In genomic region chr6:73523434-73524123, GRCh38 we compare ENCODE assay signal across 1 cellular context.
TF ChIP-seq lines count a peak whose summit lies in the region.

No MANE protein-coding gene starts in this region.

TF ChIP-seq in HEK293, 187 proteins besides CTCF, POLR2A, EP300 and RAD21 (continued from another document):
- peak; percentile 41; the same call in 1 of the 2 replicates for TF ChIP-seq PRDM10 (tag by site-specific recombination; IDR thresholded peaks at IDR 0.05)
- no peak for TF ChIP-seq ZNF354C (tag by site-specific recombination; IDR thresholded peaks at IDR 0.05; ENCODE audit: borderline replicate concordance, low read depth)
- no peak for TF ChIP-seq ZNF132 (tag by site-specific recombination; IDR thresholded peaks at IDR 0.05; ENCODE audit: borderline replicate concordance)
- TF ChIP-seq ZBTB44 (tag by site-specific recombination; IDR thresholded peaks at IDR 0.05): 0 out of 2 replicates have a peak, but pooled peaks have one; percentile 25
- TF ChIP-seq ZNF302 (tag by site-specific recombination; IDR thresholded peaks at IDR 0.05; ENCODE audit: low read depth): no peak
- TF ChIP-seq YY2 (tag by site-specific recombination; IDR thresholded peaks at IDR 0.05): no peak
- no peak for TF ChIP-seq ZNF114 (tag by site-specific recombination; IDR thresholded peaks at IDR 0.05)
- TF ChIP-seq ZNF514 (tag by site-specific recombination; IDR thresholded peaks at IDR 0.05): no peak
- no peak for TF ChIP-seq ZNF174 (tag by site-specific recombination; IDR thresholded peaks at IDR 0.05)
- no peak for TF ChIP-seq ZNF449 (tag by site-specific recombination; IDR thresholded peaks at IDR 0.05)
- no peak for TF ChIP-seq ZFP41 (tag by site-specific recombination; IDR thresholded peaks at IDR 0.05; ENCODE audit: borderline replicate concordance)
- TF ChIP-seq ZBTB26 (tag by site-specific recombination; optimal IDR thresholded peaks at IDR 0.05): peak; percentile 92
- TF ChIP-seq ZNF776 (tag by site-specific recombination; IDR thresholded peaks at IDR 0.05; ENCODE audit: borderline replicate concordance): no peak
- no peak for TF ChIP-seq ZNF837 (tag by site-specific recombination; IDR thresholded peaks at IDR 0.05)
- no peak for TF ChIP-seq KLF9 (tag by site-specific recombination; IDR thresholded peaks at IDR 0.05; ENCODE audit: low read depth)
- no peak for TF ChIP-seq ZNF777 (tag by site-specific recombination; IDR thresholded peaks at IDR 0.05; ENCODE audit: borderline replicate concordance)
- no peak for TF ChIP-seq ZNF239 (tag by site-specific recombination; IDR thresholded peaks at IDR 0.05)
- no peak for TF ChIP-seq ZNF155 (tag by site-specific recombination; IDR thresholded peaks at IDR 0.05)
- no peak for TF ChIP-seq ZNF169 (tag by site-specific recombination; IDR thresholded peaks at IDR 0.05)
